ENCODE assay signal across 20 cellular contexts in genomic region chr9:83449166-83449565, GRCh38.
DNase-seq lines count a peak whose midpoint lies in the region; ATAC-seq, FAIRE-seq and TF ChIP-seq lines count a peak whose summit lies in the region.
"Had no signal": no experiment of that assay in that cellular context is flagged by ENCODE, and none has a peak within 500 bp of the region (broad histone marks: within the 10 kb centered on the region; RNA-seq: fewer than 3 reads in every experiment).

No MANE protein-coding gene starts in this region.

- no peak for ATAC-seq in HG03175 (IDR thresholded peaks at IDR 0.05; ENCODE audit: unreplicated experiment)
- ATAC-seq: stimulated activated effector memory CD8-positive, alpha-beta T cell treated with anti-CD3 and anti-CD28 coated beads, Interleukin-12 subunit alpha, Interleukin-12 subunit beta, amount 100 ng/mL, for 72 hours had no signal

- peak; percentile 41 for DNase-seq in NCI-H69 (lab: John Stamatoyannopoulos, UW)
- DNase-seq in bronchial epithelial cell (ENCODE audit: low read depth), result no peak
- DNase-seq in hepatic stellate cell (ENCODE audit: low spot score), result peak; percentile 31
- no peak for DNase-seq in G401 (ENCODE audit: low spot score)
- DNase-seq in coronary artery (ENCODE audit: low spot score), result no peak
- DNase-seq in COR-L47 (lab: John Stamatoyannopoulos, UW), result no peak
- DNase-seq: activated CD4-positive, alpha-beta memory T cell treated with anti-CD3 and anti-CD28 coated beads for 36 hours; activated naive CD4-positive, alpha-beta T cell treated with anti-CD3 and anti-CD28 coated beads, Interleukin-2, amount 50 U/mL, for 16 hours; activated T-cell treated with anti-CD3 and anti-CD28 coated beads for 4 hours; midbrain; MV-4-11; NCI-H1694 treated with DMSO at 0.1 percent for 48 hours; NCI-H446 treated with DMSO at 0.1 percent for 48 hours; SHP77 treated with DMSO at 0.1 percent for 48 hours; WERI-Rb-1 had no signal

- in situ Hi-C loops in G401 (cut with HindIII; ENCODE audit: low sequenced_read_pairs), result no loop called here

- H3K27me3 ChIP-seq in bronchial epithelial cell (ENCODE audit: control insufficient read depth, insufficient read depth, low read length), result no peaks in the 10 kb centered on the region
- H3K27me3 ChIP-seq in rectal smooth muscle tissue (ENCODE audit: control insufficient read depth, insufficient read depth, low read length), result no peaks in the 10 kb centered on the region
- H3K27me3 ChIP-seq: neutrophil had no signal

- FAIRE-seq in bronchial epithelial cell (lab: Jason Lieb, UNC), result peak; percentile 52
- FAIRE-seq: colon had no signal

- H3K27ac ChIP-seq in rectal smooth muscle tissue (ENCODE audit: low read depth, low read length) (peak overlapping the region; percentile 70), coronary artery (no peak overlapping the region)
- H3K27ac ChIP-seq: neutrophil, WERI-Rb-1 had no signal

- H3K9ac ChIP-seq in rectal smooth muscle tissue (ENCODE audit: low read length), result no peak overlapping the region

- H3K4me3 ChIP-seq in bronchial epithelial cell (ENCODE audit: low read depth, low read length) (no peak overlapping the region), rectal smooth muscle tissue (ENCODE audit: low read length) (no peak overlapping the region), coronary artery (no peak overlapping the region)

- peaks cover 2% of the 10 kb centered on the region for H3K4me1 ChIP-seq in rectal smooth muscle tissue (ENCODE audit: control insufficient read depth, insufficient read depth, low read length)

- TF ChIP-seq CTCF in bronchial epithelial cell (IDR thresholded peaks at IDR 0.05; ENCODE audit: insufficient read depth, low read length, severe bottlenecking), result no peak
- TF ChIP-seq CTCF in coronary artery (IDR thresholded peaks at IDR 0.05), result no peak

- no peaks in the 10 kb centered on the region for H3K36me3 ChIP-seq in bronchial epithelial cell (ENCODE audit: control insufficient read depth, insufficient read depth, low read length)
- H3K36me3 ChIP-seq in rectal smooth muscle tissue (ENCODE audit: control insufficient read depth, insufficient read depth, low read length), result no peaks in the 10 kb centered on the region
- H3K36me3 ChIP-seq: neutrophil, WERI-Rb-1 had no signal

Comparison
In these comparisons a context has a peak if more than half of its experiments do, and no peak if none do; other contexts are left out.
1. DNase-seq: peak in NCI-H69 (single experiment) and hepatic stellate cell (single experiment); none in bronchial epithelial cell (single experiment), G401 (single experiment), coronary artery (single experiment) and COR-L47 (single experiment).